ENCODE assay signal across 1 cellular context in the genomic region with DNA sequence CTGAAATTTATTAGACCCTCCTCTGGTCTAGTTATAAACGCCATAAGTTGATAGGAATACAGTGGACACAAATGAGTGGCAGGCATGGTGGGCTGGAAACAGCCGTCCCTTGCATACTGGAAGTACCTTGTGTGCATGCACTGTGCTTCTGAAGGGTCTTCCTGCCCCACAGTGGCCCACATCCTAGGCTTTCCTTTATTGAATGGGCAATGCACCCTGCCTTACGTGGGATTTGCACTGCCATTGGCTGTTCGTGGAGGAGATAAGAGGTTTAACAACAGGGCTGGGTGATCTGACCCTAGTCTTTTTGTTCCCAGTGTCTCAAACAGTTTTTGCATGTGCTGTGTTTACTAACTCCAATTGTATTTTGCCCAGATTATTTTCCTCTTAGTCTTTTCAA.
TF ChIP-seq lines count a peak whose summit lies in the region.

No MANE protein-coding gene starts in this region.

TF ChIP-seq in H1, 55 proteins besides CTCF, POLR2A, EP300 and RAD21 (continued from another document):
- TF ChIP-seq, protein P1, sequence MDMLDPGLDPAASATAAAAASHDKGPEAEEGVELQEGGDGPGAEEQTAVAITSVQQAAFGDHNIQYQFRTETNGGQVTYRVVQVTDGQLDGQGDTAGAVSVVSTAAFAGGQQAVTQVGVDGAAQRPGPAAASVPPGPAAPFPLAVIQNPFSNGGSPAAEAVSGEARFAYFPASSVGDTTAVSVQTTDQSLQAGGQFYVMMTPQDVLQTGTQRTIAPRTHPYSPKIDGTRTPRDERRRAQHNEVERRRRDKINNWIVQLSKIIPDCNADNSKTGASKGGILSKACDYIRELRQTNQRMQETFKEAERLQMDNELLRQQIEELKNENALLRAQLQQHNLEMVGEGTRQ (IDR thresholded peaks at IDR 0.05; ENCODE audit: low read length): no peak
- no peak for TF ChIP-seq SRF (IDR thresholded peaks at IDR 0.05; ENCODE audit: low read depth, low read length)
- no peak for TF ChIP-seq HDAC2 (IDR thresholded peaks at IDR 0.05; ENCODE audit: borderline replicate concordance in 1 of 2, low read depth in 2 of 2, low read length in 2 of 2)
- no peak for TF ChIP-seq ZNF274 (IDR thresholded peaks at IDR 0.05; ENCODE audit: borderline replicate concordance, extremely low read depth, low read length)
- TF ChIP-seq EZH2 (IDR thresholded peaks at IDR 0.05; ENCODE audit: low read depth, low read length, severe bottlenecking): no peak
- no peak for TF ChIP-seq CEBPB (IDR thresholded peaks at IDR 0.05; ENCODE audit: low read depth, low read length)
- TF ChIP-seq SIX5 (IDR thresholded peaks at IDR 0.05; ENCODE audit: low read depth, low read length): no peak
- TF ChIP-seq CREB1 (IDR thresholded peaks at IDR 0.05): no peak
